Comparison of ENCODE assay signal across 9 cellular contexts in the genomic region with DNA sequence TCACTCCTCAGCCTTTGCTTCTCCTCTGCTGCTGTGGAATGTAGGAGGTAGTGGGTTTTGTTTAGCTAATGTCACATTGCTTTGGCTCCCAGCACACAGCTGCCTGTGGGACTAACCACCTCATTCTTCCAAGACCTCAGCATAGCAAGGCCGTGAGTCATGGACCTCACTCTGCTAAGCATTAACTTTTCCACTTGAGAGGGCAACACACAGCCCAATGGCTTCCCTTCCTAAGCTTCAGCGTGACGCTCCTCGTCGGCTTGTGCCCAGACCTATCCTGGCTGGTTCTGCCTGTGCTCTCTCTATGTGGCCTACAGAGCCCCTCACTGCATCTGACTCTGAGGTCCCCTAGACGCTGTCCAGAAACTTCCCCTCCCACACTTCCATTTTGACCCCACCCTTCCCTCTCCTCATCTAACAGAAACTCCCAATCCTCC. TPM values are rescaled to one million over a fixed set of nuclear protein-coding genes. Genes with fewer than 3 reads are reported as not detected.
A peak's percentile ranks its signal among the peaks of the same experiment; 100 is the strongest.
DNase-seq lines count a peak whose midpoint lies in the region; ATAC-seq, FAIRE-seq and TF ChIP-seq lines count a peak whose summit lies in the region.
"Had no signal": no experiment of that assay in that cellular context is flagged by ENCODE, and none has a peak within 500 bp of the region (broad histone marks: within the 10 kb centered on the region; RNA-seq: fewer than 3 reads in every experiment).

No MANE protein-coding gene starts in this region.

- H3K9ac ChIP-seq in duodenal mucosa (ENCODE audit: low read depth in 1 of 2, low read length in 2 of 2), result no peak overlapping the region

- no peaks in the 10 kb centered on the region for H3K9me3 Mint-ChIP-seq in naive thymus-derived CD8-positive, alpha-beta T cell
- no peaks in the 10 kb centered on the region for H3K9me3 Mint-ChIP-seq in activated T-helper 1 cell treated with anti-CD3 and anti-CD28 coated beads, Interleukin-12 subunit alpha, Interleukin-12 subunit beta, Interleukin-2, Interleukin-4 antibody, amounts not matched to agents 30 ng/mL and 10 ng/mL and 1 ng/mL, durations not matched to agents 14 hours and 24 hours and 36 hours
- H3K9me3 Mint-ChIP-seq: activated naive CD4-positive, alpha-beta T cell treated with anti-CD3 and anti-CD28 coated beads, Interleukin-2, amount 50 U/mL, for 24 hours had no signal

- TF ChIP-seq EP300 in Ishikawa (IDR thresholded peaks at IDR 0.05; ENCODE audit: borderline replicate concordance), result peak; percentile 97

- TF ChIP-seq RAD21 in Ishikawa (IDR thresholded peaks at IDR 0.05; ENCODE audit: low read depth), result peak; percentile 36

- H3K4me3 Mint-ChIP-seq in naive thymus-derived CD8-positive, alpha-beta T cell, result no peak overlapping the region
- H3K4me3 Mint-ChIP-seq in activated T-helper 1 cell treated with anti-CD3 and anti-CD28 coated beads, Interleukin-12 subunit alpha, Interleukin-12 subunit beta, Interleukin-2, Interleukin-4 antibody, amounts not matched to agents 30 ng/mL and 10 ng/mL and 1 ng/mL, durations not matched to agents 14 hours and 24 hours and 36 hours, result no peak overlapping the region
- H3K4me3 Mint-ChIP-seq: activated naive CD4-positive, alpha-beta T cell treated with anti-CD3 and anti-CD28 coated beads, Interleukin-2, amount 50 U/mL, for 24 hours had no signal

- H3K27me3 ChIP-seq in duodenal mucosa (ENCODE audit: control insufficient read depth in 1 of 2, insufficient read depth in 2 of 2, low read length in 2 of 2), result no peaks in the 10 kb centered on the region

- WGBS in mesodermal cell (ENCODE audit: insufficient coverage in 2 of 2), 2 experiments, result 30 to 36% methylated on average over 5 to 6 of the region's 6 CpGs

- ATAC-seq in naive thymus-derived CD8-positive, alpha-beta T cell, result no peak

- POLR2A ChIA-PET in naive thymus-derived CD8-positive, alpha-beta T cell (lab: Charles Lee), result no interaction called here

- H3K27ac ChIP-seq in duodenal mucosa (ENCODE audit: low read depth, low read length) (peak overlapping the region; percentile 69), mesodermal cell (ENCODE audit: low read depth, low read length, severe bottlenecking) (peak overlapping the region; percentile 97)

- H3K4me3 ChIP-seq in duodenal mucosa (ENCODE audit: low read depth in 1 of 2, low read length in 2 of 2) (peak overlapping the region; percentile 32 to 53), mesodermal cell (ENCODE audit: extremely low read depth, insufficient read depth, low read length, poor library complexity, severe bottlenecking) (no peak overlapping the region)

- H3K27ac Mint-ChIP-seq in naive thymus-derived CD8-positive, alpha-beta T cell, result peak overlapping the region in 1 of 10 donors; percentile 5
- H3K27ac Mint-ChIP-seq in activated T-helper 1 cell treated with anti-CD3 and anti-CD28 coated beads, Interleukin-12 subunit alpha, Interleukin-12 subunit beta, Interleukin-2, Interleukin-4 antibody, amounts not matched to agents 30 ng/mL and 10 ng/mL and 1 ng/mL, durations not matched to agents 14 hours and 24 hours and 36 hours, result no peak overlapping the region
- H3K27ac Mint-ChIP-seq: activated naive CD4-positive, alpha-beta T cell treated with anti-CD3 and anti-CD28 coated beads, Interleukin-2, amount 50 U/mL, for 24 hours had no signal

- H3K27me3 Mint-ChIP-seq in naive thymus-derived CD8-positive, alpha-beta T cell, result peaks cover 0 to 5% (median 0%) of the 10 kb centered on the region in 5 donors
- no peaks in the 10 kb centered on the region for H3K27me3 Mint-ChIP-seq in activated T-helper 1 cell treated with anti-CD3 and anti-CD28 coated beads, Interleukin-12 subunit alpha, Interleukin-12 subunit beta, Interleukin-2, Interleukin-4 antibody, amounts not matched to agents 30 ng/mL and 10 ng/mL and 1 ng/mL, durations not matched to agents 14 hours and 24 hours and 36 hours (ENCODE audit: insufficient read depth)
- H3K27me3 Mint-ChIP-seq: activated naive CD4-positive, alpha-beta T cell treated with anti-CD3 and anti-CD28 coated beads, Interleukin-2, amount 50 U/mL, for 24 hours had no signal

- FAIRE-seq in A204.1 (lab: Jason Lieb, UNC), result peak; percentile 95

- H3K36me3 ChIP-seq in duodenal mucosa (ENCODE audit: control insufficient read depth in 1 of 2, insufficient read depth in 2 of 2, low read length in 2 of 2) (no peaks in the 10 kb centered on the region), mesodermal cell (ENCODE audit: control insufficient read depth, insufficient read depth, low read length) (peaks cover 26% of the 10 kb centered on the region)

- no peaks in the 10 kb centered on the region for H3K36me3 Mint-ChIP-seq in naive thymus-derived CD8-positive, alpha-beta T cell
- H3K36me3 Mint-ChIP-seq in activated T-helper 1 cell treated with anti-CD3 and anti-CD28 coated beads, Interleukin-12 subunit alpha, Interleukin-12 subunit beta, Interleukin-2, Interleukin-4 antibody, amounts not matched to agents 30 ng/mL and 10 ng/mL and 1 ng/mL, durations not matched to agents 14 hours and 24 hours and 36 hours (ENCODE audit: low read depth), result no peaks in the 10 kb centered on the region
- H3K36me3 Mint-ChIP-seq: activated naive CD4-positive, alpha-beta T cell treated with anti-CD3 and anti-CD28 coated beads, Interleukin-2, amount 50 U/mL, for 24 hours had no signal

- intact Hi-C loops in activated T-helper 1 cell treated with anti-CD3 and anti-CD28 coated beads, Interleukin-12 subunit alpha, Interleukin-12 subunit beta, Interleukin-2, Interleukin-4 antibody, amounts not matched to agents 30 ng/mL and 10 ng/mL and 1 ng/mL, durations not matched to agents 14 hours and 24 hours and 36 hours (cut with micrococcal nuclease), result no loop called here

- H3K4me1 ChIP-seq in duodenal mucosa (ENCODE audit: control insufficient read depth in 1 of 2, insufficient read depth in 2 of 2, low read length in 2 of 2), result peaks cover 14 to 26% of the 10 kb centered on the region in 2 donors
- peaks cover 42% of the 10 kb centered on the region for H3K4me1 ChIP-seq in mesodermal cell (ENCODE audit: control insufficient read depth, insufficient read depth, low read length, poor library complexity, severe bottlenecking)

- H3K4me1 Mint-ChIP-seq in naive thymus-derived CD8-positive, alpha-beta T cell, result peaks cover 0 to 18% (median 0%) of the 10 kb centered on the region in 4 donors
- H3K4me1 Mint-ChIP-seq in activated T-helper 1 cell treated with anti-CD3 and anti-CD28 coated beads, Interleukin-12 subunit alpha, Interleukin-12 subunit beta, Interleukin-2, Interleukin-4 antibody, amounts not matched to agents 30 ng/mL and 10 ng/mL and 1 ng/mL, durations not matched to agents 14 hours and 24 hours and 36 hours (ENCODE audit: low read depth), result peaks cover 21% of the 10 kb centered on the region
- H3K4me1 Mint-ChIP-seq: activated naive CD4-positive, alpha-beta T cell treated with anti-CD3 and anti-CD28 coated beads, Interleukin-2, amount 50 U/mL, for 24 hours had no signal

- H3K9me3 ChIP-seq in duodenal mucosa (ENCODE audit: control insufficient read depth in 1 of 2, low read length in 2 of 2) (no peaks in the 10 kb centered on the region), mesodermal cell (ENCODE audit: control insufficient read depth, low read length) (no peaks in the 10 kb centered on the region)

- DNase-seq in SKM-1 treated with dmso at 0.1 percent for 144 hours (lab: John Stamatoyannopoulos, UW; ENCODE audit: unreplicated experiment) (no peak), OCI-M2 (lab: John Stamatoyannopoulos, UW; ENCODE audit: unreplicated experiment) (no peak)
- no peak for DNase-seq in naive thymus-derived CD8-positive, alpha-beta T cell
- DNase-seq in activated T-helper 1 cell treated with anti-CD3 and anti-CD28 coated beads, Interleukin-12 subunit alpha, Interleukin-12 subunit beta, Interleukin-2, Interleukin-4 antibody, amounts not matched to agents 30 ng/mL and 10 ng/mL and 1 ng/mL, durations not matched to agents 14 hours and 24 hours and 36 hours (ENCODE audit: low spot score), result no peak

TF ChIP-seq in Ishikawa, 13 proteins besides CTCF, POLR2A, EP300 and RAD21 (continues in another document):
- TF ChIP-seq CEBPB (IDR thresholded peaks at IDR 0.05) (peak; percentile 44; the same call in 1 of the 2 replicates), TAF1 (IDR thresholded peaks at IDR 0.05; ENCODE audit: low read depth) (no peak), NFIC (IDR thresholded peaks at IDR 0.05) (peak; percentile 92), TCF12 (IDR thresholded peaks at IDR 0.05; ENCODE audit: low read depth) (peak; percentile 98), EGR1 (IDR thresholded peaks at IDR 0.05) (no peak), CREB1 (IDR thresholded peaks at IDR 0.05; ENCODE audit: low read depth) (peak; percentile 33; the same call in 1 of the 2 replicates)
- TF ChIP-seq, protein P1, sequence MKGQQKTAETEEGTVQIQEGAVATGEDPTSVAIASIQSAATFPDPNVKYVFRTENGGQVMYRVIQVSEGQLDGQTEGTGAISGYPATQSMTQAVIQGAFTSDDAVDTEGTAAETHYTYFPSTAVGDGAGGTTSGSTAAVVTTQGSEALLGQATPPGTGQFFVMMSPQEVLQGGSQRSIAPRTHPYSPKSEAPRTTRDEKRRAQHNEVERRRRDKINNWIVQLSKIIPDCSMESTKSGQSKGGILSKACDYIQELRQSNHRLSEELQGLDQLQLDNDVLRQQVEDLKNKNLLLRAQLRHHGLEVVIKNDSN (IDR thresholded peaks at IDR 0.05), result peak; percentile 38

RNA-seq across cellular contexts. Expression of gene MYOF, which starts 23.3 kb away (rescaled TPM):
- polyA plus RNA-seq in mesodermal cell (2013, experiment 1 of 2), result 49.1 TPM
- polyA plus RNA-seq in mesodermal cell (2013, experiment 2 of 2), result 44.0 TPM
- under 1 TPM in 1 of 2 experiments, not detected in 1; 0.11 TPM for total RNA-seq in naive thymus-derived CD8-positive, alpha-beta T cell
- not detected for polyA plus RNA-seq in naive thymus-derived CD8-positive, alpha-beta T cell
- 13.4 and 13.7 TPM in 2 replicates for total RNA-seq in activated T-helper 1 cell treated with anti-CD3 and anti-CD28 coated beads, Interleukin-12 subunit alpha, Interleukin-12 subunit beta, Interleukin-2, Interleukin-4 antibody, amounts not matched to agents 30 ng/mL and 10 ng/mL and 1 ng/mL, durations not matched to agents 14 hours and 24 hours and 36 hours

RNA-seq across cellular contexts. Expression of gene CEP55, which starts 37.6 kb away (rescaled TPM):
- 28.3 TPM for polyA plus RNA-seq in mesodermal cell (2013, experiment 1 of 2)
- 35.5 TPM for polyA plus RNA-seq in mesodermal cell (2013, experiment 2 of 2)
- total RNA-seq in naive thymus-derived CD8-positive, alpha-beta T cell, result not detected
- not detected for polyA plus RNA-seq in naive thymus-derived CD8-positive, alpha-beta T cell
- 53.0 and 55.7 TPM in 2 replicates for total RNA-seq in activated T-helper 1 cell treated with anti-CD3 and anti-CD28 coated beads, Interleukin-12 subunit alpha, Interleukin-12 subunit beta, Interleukin-2, Interleukin-4 antibody, amounts not matched to agents 30 ng/mL and 10 ng/mL and 1 ng/mL, durations not matched to agents 14 hours and 24 hours and 36 hours

Comparison
In these comparisons a context has a peak if more than half of its experiments do, and no peak if none do; other contexts are left out.
1. RNA of gene MYOF, which starts 23.3 kb away (total RNA-seq): 13.4 to 13.7 TPM in activated T-helper 1 cell treated with anti-CD3 and anti-CD28 coated beads, Interleukin-12 subunit alpha, Interleukin-12 subunit beta, Interleukin-2, Interleukin-4 antibody, amounts not matched to agents 30 ng/mL and 10 ng/mL and 1 ng/mL, durations not matched to agents 14 hours and 24 hours and 36 hours; 0.11 TPM in naive thymus-derived CD8-positive, alpha-beta T cell; every median in the first group is over 10 times any median in the second.
2. RNA of gene CEP55, which starts 37.6 kb away (total RNA-seq): 53.0 to 55.7 TPM in activated T-helper 1 cell treated with anti-CD3 and anti-CD28 coated beads, Interleukin-12 subunit alpha, Interleukin-12 subunit beta, Interleukin-2, Interleukin-4 antibody, amounts not matched to agents 30 ng/mL and 10 ng/mL and 1 ng/mL, durations not matched to agents 14 hours and 24 hours and 36 hours; not detected in naive thymus-derived CD8-positive, alpha-beta T cell; every median in the first group is over 10 times any median in the second.